8 cellular contexts compared by ENCODE assay signal in the genomic region with DNA sequence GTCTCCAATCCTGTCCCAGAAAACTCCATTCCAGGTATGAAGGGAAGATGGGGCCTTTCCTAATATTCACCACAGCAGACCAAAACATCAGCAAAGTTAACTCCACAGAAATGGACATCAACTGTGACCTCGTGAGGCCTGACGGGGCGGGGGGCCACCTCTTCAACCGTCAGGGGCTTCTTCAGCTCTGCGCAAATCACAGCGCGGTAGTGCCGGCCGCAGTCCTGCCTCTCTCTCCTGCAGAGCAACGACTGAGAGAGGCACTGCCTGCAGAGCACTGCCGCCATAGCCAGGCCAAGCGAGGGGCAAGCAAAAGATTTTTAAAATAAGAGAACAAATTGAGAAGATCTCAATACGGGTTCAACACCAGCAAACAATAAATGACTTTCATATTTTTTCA.
"Had no signal": no experiment of that assay in that cellular context is flagged by ENCODE, and none has a peak within 500 bp of the region (broad histone marks: within the 10 kb centered on the region; RNA-seq: fewer than 3 reads in every experiment).

No MANE protein-coding gene starts in this region.

- H3K27ac ChIP-seq: GM23248, HL-60, KMS-11 had no signal

- ATAC-seq: HepG2 had no signal

- DNase-seq: GM23248, GOT3, H7, HCEC 1CT, KBM-7 had no signal

- H3K9ac ChIP-seq: GM23248, KMS-11 had no signal

- FAIRE-seq: HepG2 had no signal

- H3K4me3 ChIP-seq: GM23248 had no signal
